ENCODE assay signal across 4 cellular contexts in genomic region chr10:72309290-72310240, GRCh38.
TF ChIP-seq lines count a peak whose summit lies in the region.

No MANE protein-coding gene starts in this region.

TF ChIP-seq in SK-N-SH, 30 proteins besides CTCF, POLR2A, EP300 and RAD21:
- TF ChIP-seq MXI1 (IDR thresholded peaks at IDR 0.05; ENCODE audit: low read depth, low read length) = peak; percentile 67; the same call in 1 of the 2 replicates
- TF ChIP-seq, protein P1, sequence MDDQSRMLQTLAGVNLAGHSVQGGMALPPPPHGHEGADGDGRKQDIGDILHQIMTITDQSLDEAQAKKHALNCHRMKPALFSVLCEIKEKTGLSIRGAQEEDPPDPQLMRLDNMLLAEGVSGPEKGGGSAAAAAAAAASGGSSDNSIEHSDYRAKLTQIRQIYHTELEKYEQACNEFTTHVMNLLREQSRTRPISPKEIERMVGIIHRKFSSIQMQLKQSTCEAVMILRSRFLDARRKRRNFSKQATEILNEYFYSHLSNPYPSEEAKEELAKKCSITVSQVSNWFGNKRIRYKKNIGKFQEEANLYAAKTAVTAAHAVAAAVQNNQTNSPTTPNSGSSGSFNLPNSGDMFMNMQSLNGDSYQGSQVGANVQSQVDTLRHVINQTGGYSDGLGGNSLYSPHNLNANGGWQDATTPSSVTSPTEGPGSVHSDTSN (IDR thresholded peaks at IDR 0.05) = no peak

TF ChIP-seq in SK-N-SH treated with all-trans-retinoic acid at 6 μM for 48 hours, 23 proteins besides CTCF, POLR2A, EP300 and RAD21:
- TF ChIP-seq OSR1 (CRISPR knock-in tag; IDR thresholded peaks at IDR 0.05) = no peak
- TF ChIP-seq ESRRG (CRISPR knock-in tag; IDR thresholded peaks at IDR 0.05) = no peak
- no peak for TF ChIP-seq ZC3H10 (CRISPR knock-in tag; IDR thresholded peaks at IDR 0.05)
- no peak for TF ChIP-seq ZNF565 (CRISPR knock-in tag; conservative IDR thresholded peaks at IDR 0.05; ENCODE audit: low read depth)
- no peak for TF ChIP-seq ZNF70 (CRISPR knock-in tag; IDR thresholded peaks at IDR 0.05)
- TF ChIP-seq CSDC2 (CRISPR knock-in tag; IDR thresholded peaks at IDR 0.05) = no peak
- TF ChIP-seq ISL1 (CRISPR knock-in tag; IDR thresholded peaks at IDR 0.05) = no peak
- TF ChIP-seq GLIS3 (CRISPR knock-in tag; IDR thresholded peaks at IDR 0.05) = no peak
- no peak for TF ChIP-seq ZNF8 (CRISPR knock-in tag; IDR thresholded peaks at IDR 0.05)
- TF ChIP-seq ZFP3 (CRISPR knock-in tag; IDR thresholded peaks at IDR 0.05) = no peak
- TF ChIP-seq BACH2 (CRISPR knock-in tag; IDR thresholded peaks at IDR 0.05; ENCODE audit: borderline replicate concordance) = no peak
- TF ChIP-seq POU6F1 (CRISPR knock-in tag; IDR thresholded peaks at IDR 0.05; ENCODE audit: borderline replicate concordance, low read depth) = no peak
- no peak for TF ChIP-seq ARNTL (CRISPR knock-in tag; IDR thresholded peaks at IDR 0.05; ENCODE audit: borderline replicate concordance, low read depth)
- no peak for TF ChIP-seq CREB5 (CRISPR knock-in tag; IDR thresholded peaks at IDR 0.05; ENCODE audit: low read depth)
- TF ChIP-seq ZFP30 (CRISPR knock-in tag; IDR thresholded peaks at IDR 0.05) = no peak
- TF ChIP-seq PATZ1 (CRISPR knock-in tag; IDR thresholded peaks at IDR 0.05; ENCODE audit: borderline replicate concordance) = no peak
- no peak for TF ChIP-seq TOX (CRISPR knock-in tag; IDR thresholded peaks at IDR 0.05; ENCODE audit: borderline replicate concordance)
- TF ChIP-seq PPARA (CRISPR knock-in tag; IDR thresholded peaks at IDR 0.05; ENCODE audit: borderline replicate concordance) = no peak

TF ChIP-seq in K562, 482 proteins besides CTCF, POLR2A, EP300 and RAD21 (continues in another document):
- TF ChIP-seq, protein P2, sequence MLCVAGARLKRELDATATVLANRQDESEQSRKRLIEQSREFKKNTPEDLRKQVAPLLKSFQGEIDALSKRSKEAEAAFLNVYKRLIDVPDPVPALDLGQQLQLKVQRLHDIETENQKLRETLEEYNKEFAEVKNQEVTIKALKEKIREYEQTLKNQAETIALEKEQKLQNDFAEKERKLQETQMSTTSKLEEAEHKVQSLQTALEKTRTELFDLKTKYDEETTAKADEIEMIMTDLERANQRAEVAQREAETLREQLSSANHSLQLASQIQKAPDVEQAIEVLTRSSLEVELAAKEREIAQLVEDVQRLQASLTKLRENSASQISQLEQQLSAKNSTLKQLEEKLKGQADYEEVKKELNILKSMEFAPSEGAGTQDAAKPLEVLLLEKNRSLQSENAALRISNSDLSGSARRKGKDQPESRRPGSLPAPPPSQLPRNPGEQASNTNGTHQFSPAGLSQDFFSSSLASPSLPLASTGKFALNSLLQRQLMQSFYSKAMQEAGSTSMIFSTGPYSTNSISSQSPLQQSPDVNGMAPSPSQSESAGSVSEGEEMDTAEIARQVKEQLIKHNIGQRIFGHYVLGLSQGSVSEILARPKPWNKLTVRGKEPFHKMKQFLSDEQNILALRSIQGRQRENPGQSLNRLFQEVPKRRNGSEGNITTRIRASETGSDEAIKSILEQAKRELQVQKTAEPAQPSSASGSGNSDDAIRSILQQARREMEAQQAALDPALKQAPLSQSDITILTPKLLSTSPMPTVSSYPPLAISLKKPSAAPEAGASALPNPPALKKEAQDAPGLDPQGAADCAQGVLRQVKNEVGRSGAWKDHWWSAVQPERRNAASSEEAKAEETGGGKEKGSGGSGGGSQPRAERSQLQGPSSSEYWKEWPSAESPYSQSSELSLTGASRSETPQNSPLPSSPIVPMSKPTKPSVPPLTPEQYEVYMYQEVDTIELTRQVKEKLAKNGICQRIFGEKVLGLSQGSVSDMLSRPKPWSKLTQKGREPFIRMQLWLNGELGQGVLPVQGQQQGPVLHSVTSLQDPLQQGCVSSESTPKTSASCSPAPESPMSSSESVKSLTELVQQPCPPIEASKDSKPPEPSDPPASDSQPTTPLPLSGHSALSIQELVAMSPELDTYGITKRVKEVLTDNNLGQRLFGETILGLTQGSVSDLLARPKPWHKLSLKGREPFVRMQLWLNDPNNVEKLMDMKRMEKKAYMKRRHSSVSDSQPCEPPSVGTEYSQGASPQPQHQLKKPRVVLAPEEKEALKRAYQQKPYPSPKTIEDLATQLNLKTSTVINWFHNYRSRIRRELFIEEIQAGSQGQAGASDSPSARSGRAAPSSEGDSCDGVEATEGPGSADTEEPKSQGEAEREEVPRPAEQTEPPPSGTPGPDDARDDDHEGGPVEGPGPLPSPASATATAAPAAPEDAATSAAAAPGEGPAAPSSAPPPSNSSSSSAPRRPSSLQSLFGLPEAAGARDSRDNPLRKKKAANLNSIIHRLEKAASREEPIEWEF (CRISPR knock-in tag; IDR thresholded peaks at IDR 0.05) = peak; percentile 85
- no peak for TF ChIP-seq FOXJ3 (CRISPR knock-in tag; IDR thresholded peaks at IDR 0.05)
- peak; percentile 2; the same call in 1 of the 2 replicates for TF ChIP-seq SMAD4 (CRISPR knock-in tag; conservative IDR thresholded peaks at IDR 0.05)
- TF ChIP-seq ZNF282 (CRISPR knock-in tag; IDR thresholded peaks at IDR 0.05) = no peak
- 0 out of 2 replicates have a peak, but pooled peaks have one; percentile 23 for TF ChIP-seq BHLHE40 (IDR thresholded peaks at IDR 0.05; ENCODE audit: low read length)
- TF ChIP-seq ZNF165 (CRISPR knock-in tag; IDR thresholded peaks at IDR 0.05; ENCODE audit: borderline replicate concordance) = no peak
- TF ChIP-seq FOXK2 (conservative IDR thresholded peaks at IDR 0.05 in 1 of 2, IDR thresholded peaks at IDR 0.05 in 1 of 2; ENCODE audit: low read depth in 2 of 2) = 0 out of 4 replicates have a peak, but pooled peaks of 1 of the 2 experiments have one; percentile 25
- TF ChIP-seq ZNF324 (CRISPR knock-in tag; IDR thresholded peaks at IDR 0.05) = peak; percentile 11; the same call in 1 of the 2 replicates
- peak; percentile 59; the same call in 1 of the 2 replicates for TF ChIP-seq HDGF (IDR thresholded peaks at IDR 0.05)
- peak; percentile 29; the same call in 1 of the 2 replicates for TF ChIP-seq PTTG1 (tag; IDR thresholded peaks at IDR 0.05; ENCODE audit: low read depth)
- peak; percentile 78; the same call in 1 of the 2 replicates for TF ChIP-seq E2F3 (CRISPR knock-in tag; IDR thresholded peaks at IDR 0.05)
- no peak for TF ChIP-seq CHD2 (IDR thresholded peaks at IDR 0.05; ENCODE audit: low read depth, low read length)
- peak; percentile 85; the same call in 1 of the 2 replicates for TF ChIP-seq ERF (CRISPR knock-in tag; IDR thresholded peaks at IDR 0.05)
- TF ChIP-seq CBX8 (IDR thresholded peaks at IDR 0.05; ENCODE audit: borderline replicate concordance, extremely low read depth, low read depth, low read length, poor library complexity, severe bottlenecking) = no peak
- TF ChIP-seq ZNF668 (CRISPR knock-in tag; IDR thresholded peaks at IDR 0.05) = peak; percentile 47; the same call in 1 of the 2 replicates
- no peak for TF ChIP-seq HNRNPL (IDR thresholded peaks at IDR 0.05; ENCODE audit: low read depth, low read length)
- TF ChIP-seq KLF1 (tag; IDR thresholded peaks at IDR 0.05) = no peak

TF ChIP-seq in liver, 16 proteins besides CTCF, POLR2A, EP300 and RAD21:
- TF ChIP-seq, protein P3, sequence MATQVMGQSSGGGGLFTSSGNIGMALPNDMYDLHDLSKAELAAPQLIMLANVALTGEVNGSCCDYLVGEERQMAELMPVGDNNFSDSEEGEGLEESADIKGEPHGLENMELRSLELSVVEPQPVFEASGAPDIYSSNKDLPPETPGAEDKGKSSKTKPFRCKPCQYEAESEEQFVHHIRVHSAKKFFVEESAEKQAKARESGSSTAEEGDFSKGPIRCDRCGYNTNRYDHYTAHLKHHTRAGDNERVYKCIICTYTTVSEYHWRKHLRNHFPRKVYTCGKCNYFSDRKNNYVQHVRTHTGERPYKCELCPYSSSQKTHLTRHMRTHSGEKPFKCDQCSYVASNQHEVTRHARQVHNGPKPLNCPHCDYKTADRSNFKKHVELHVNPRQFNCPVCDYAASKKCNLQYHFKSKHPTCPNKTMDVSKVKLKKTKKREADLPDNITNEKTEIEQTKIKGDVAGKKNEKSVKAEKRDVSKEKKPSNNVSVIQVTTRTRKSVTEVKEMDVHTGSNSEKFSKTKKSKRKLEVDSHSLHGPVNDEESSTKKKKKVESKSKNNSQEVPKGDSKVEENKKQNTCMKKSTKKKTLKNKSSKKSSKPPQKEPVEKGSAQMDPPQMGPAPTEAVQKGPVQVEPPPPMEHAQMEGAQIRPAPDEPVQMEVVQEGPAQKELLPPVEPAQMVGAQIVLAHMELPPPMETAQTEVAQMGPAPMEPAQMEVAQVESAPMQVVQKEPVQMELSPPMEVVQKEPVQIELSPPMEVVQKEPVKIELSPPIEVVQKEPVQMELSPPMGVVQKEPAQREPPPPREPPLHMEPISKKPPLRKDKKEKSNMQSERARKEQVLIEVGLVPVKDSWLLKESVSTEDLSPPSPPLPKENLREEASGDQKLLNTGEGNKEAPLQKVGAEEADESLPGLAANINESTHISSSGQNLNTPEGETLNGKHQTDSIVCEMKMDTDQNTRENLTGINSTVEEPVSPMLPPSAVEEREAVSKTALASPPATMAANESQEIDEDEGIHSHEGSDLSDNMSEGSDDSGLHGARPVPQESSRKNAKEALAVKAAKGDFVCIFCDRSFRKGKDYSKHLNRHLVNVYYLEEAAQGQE (IDR thresholded peaks at IDR 0.05) = no peak
- peak in 1 of 2 donors; percentile 34 for TF ChIP-seq RXRA (IDR thresholded peaks at IDR 0.05)
- no peak for TF ChIP-seq ATF3 (IDR thresholded peaks at IDR 0.05)
- TF ChIP-seq HNF4G (IDR thresholded peaks at IDR 0.05) = no peak
- TF ChIP-seq, protein P4, sequence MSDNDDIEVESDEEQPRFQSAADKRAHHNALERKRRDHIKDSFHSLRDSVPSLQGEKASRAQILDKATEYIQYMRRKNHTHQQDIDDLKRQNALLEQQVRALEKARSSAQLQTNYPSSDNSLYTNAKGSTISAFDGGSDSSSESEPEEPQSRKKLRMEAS (IDR thresholded peaks at IDR 0.05) = peak; percentile 61
- no peak for TF ChIP-seq YY1 (IDR thresholded peaks at IDR 0.05)
- no peak for TF ChIP-seq SP1 (IDR thresholded peaks at IDR 0.05)
- TF ChIP-seq HNF4A (conservative IDR thresholded peaks at IDR 0.05) = no peak
- TF ChIP-seq FOXA2 (IDR thresholded peaks at IDR 0.05) = no peak
- TF ChIP-seq GABPA (IDR thresholded peaks at IDR 0.05 in 1 of 2, conservative IDR thresholded peaks at IDR 0.05 in 1 of 2) = no peak
- no peak for TF ChIP-seq FOXA1 (IDR thresholded peaks at IDR 0.05)
- TF ChIP-seq JUND (IDR thresholded peaks at IDR 0.05) = no peak
- TF ChIP-seq TAF1 (conservative IDR thresholded peaks at IDR 0.05) = no peak
- no peak for TF ChIP-seq NR2F2 (IDR thresholded peaks at IDR 0.05)
- TF ChIP-seq ZBTB33 (IDR thresholded peaks at IDR 0.05) = no peak
TF ChIP-seq in liver: peak in this region for 2.
